ENCODE assay signal across 18 cellular contexts in the genomic region with DNA sequence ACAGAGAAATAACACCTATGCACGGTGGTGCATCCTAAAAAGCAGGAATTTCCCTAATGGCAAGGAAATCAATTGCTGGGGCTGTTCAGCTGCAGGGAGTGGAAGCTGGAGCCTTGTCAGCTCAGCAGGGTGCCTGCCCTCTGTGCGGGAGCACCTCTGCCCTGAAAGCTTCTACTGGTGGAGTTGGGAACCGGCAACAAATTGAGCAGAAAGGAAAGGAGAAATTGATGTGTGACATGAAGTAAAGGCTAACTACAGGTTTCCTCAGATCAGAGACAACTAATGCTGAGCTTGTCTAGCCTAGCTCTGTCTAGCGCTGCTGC. TPM values are rescaled to one million over a fixed set of nuclear protein-coding genes. Genes with fewer than 3 reads are reported as not detected.
DNase-seq lines count a peak whose midpoint lies in the region; FAIRE-seq and TF ChIP-seq lines count a peak whose summit lies in the region.
"Had no signal": no experiment of that assay in that cellular context is flagged by ENCODE, and none has a peak within 500 bp of the region (broad histone marks: within the 10 kb centered on the region; RNA-seq: fewer than 3 reads in every experiment).

No MANE protein-coding gene starts in this region.

- H4K20me1 ChIP-seq in H1 (replicated peaks in 1 of 2; ENCODE audit: control insufficient read depth in 1 of 2, insufficient read depth in 2 of 2, low read length in 2 of 2): no peaks in the 10 kb centered on the region

- peak overlapping the region; percentile 22 to 74 (median 38) for H3K27ac Mint-ChIP-seq in nephron
- H3K27ac Mint-ChIP-seq in activated CD4-positive, alpha-beta T cell treated with anti-CD3 and anti-CD28 coated beads, Interleukin-2, amount 10 ng/mL, durations not matched to agents 24 days and 14 days: no peak overlapping the region
- H3K27ac Mint-ChIP-seq: B cell; CD4-positive, alpha-beta T cell had no signal

- H3K14ac ChIP-seq in H1 (ENCODE audit: insufficient read length): no peak overlapping the region

- TF ChIP-seq POLR2A in H1 (IDR thresholded peaks at IDR 0.05; ENCODE audit: control extremely low read depth in 1 of 2, low read depth in 2 of 2, low read length in 2 of 2): no peak

- H3K36me3 ChIP-seq in H7 (replicated peaks; ENCODE audit: control insufficient read depth, insufficient read depth, low read length): no peaks in the 10 kb centered on the region; the same call in 1 of the 2 replicates
- H3K36me3 ChIP-seq in HUES6 (ENCODE audit: control insufficient read depth, insufficient read depth, low read length): no peaks in the 10 kb centered on the region
- no peaks in the 10 kb centered on the region for H3K36me3 ChIP-seq in H1 (ENCODE audit: control insufficient read depth in 2 of 4, insufficient read depth in 4 of 4, low read length in 3 of 4)
- H3K36me3 ChIP-seq: HAP-1 had no signal

- H3K4me1 Mint-ChIP-seq in nephron: peaks cover 56% of the 10 kb centered on the region
- no peaks in the 10 kb centered on the region for H3K4me1 Mint-ChIP-seq in activated CD4-positive, alpha-beta T cell treated with anti-CD3 and anti-CD28 coated beads, Interleukin-2, amount 10 ng/mL, durations not matched to agents 24 days and 14 days

- no peak overlapping the region for H3K56ac ChIP-seq in H1 (replicated peaks; ENCODE audit: insufficient read length, low read depth, low read length)

- no peak overlapping the region for H4K5ac ChIP-seq in H1 (ENCODE audit: insufficient read length, low read depth, low read length)

- H3K27me3 ChIP-seq in H7 (ENCODE audit: control insufficient read depth, insufficient read depth, low read length) (no peaks in the 10 kb centered on the region), HUES6 (ENCODE audit: control insufficient read depth, insufficient read depth, low read length) (no peaks in the 10 kb centered on the region), H1 (replicated peaks in 1 of 4; ENCODE audit: control insufficient read depth in 3 of 4, extremely low read depth in 1 of 4, insufficient read depth in 3 of 4, low read length in 3 of 4) (no peaks in the 10 kb centered on the region)
- H3K27me3 ChIP-seq: Peyer's patch had no signal

- no peak overlapping the region for H3K9ac ChIP-seq in HUES6 (ENCODE audit: low read length)
- no peak overlapping the region for H3K9ac ChIP-seq in H1 (replicated peaks in 1 of 4; ENCODE audit: extremely low read depth in 1 of 4, low read depth in 3 of 4, low read length in 3 of 4)

- H4K91ac ChIP-seq in H1 (replicated peaks; ENCODE audit: insufficient read length, low read length): no peak overlapping the region

- peaks cover 30% of the 10 kb centered on the region for H3K36me3 Mint-ChIP-seq in nephron (ENCODE audit: low read depth)
- H3K36me3 Mint-ChIP-seq in activated CD4-positive, alpha-beta T cell treated with anti-CD3 and anti-CD28 coated beads, Interleukin-2, amount 10 ng/mL, durations not matched to agents 24 days and 14 days (ENCODE audit: low read depth): peaks cover 8% of the 10 kb centered on the region

- peak overlapping the region; percentile 13 to 24; a peak in 3 of 4 replicates for H3K4me2 ChIP-seq in H1 (ENCODE audit: insufficient read depth in 1 of 2, low read depth in 2 of 2, low read length in 2 of 2)

- peak; percentile 67 for DNase-seq in H7
- DNase-seq in H1 (ENCODE audit: low read depth in 1 of 2, low spot score in 2 of 2): no peak
- no peak for DNase-seq in activated effector memory CD4-positive, alpha-beta T cell treated with anti-CD3 and anti-CD28 coated beads, Interleukin-2, amount 50 U/mL, for 16 hours
- DNase-seq in activated CD4-positive, CD25-positive, alpha-beta regulatory T cell treated with anti-CD3 and anti-CD28 coated beads, Interleukin-2, amount 50 U/mL, for 72 hours: no peak
- DNase-seq in activated CD4-positive, alpha-beta T cell treated with anti-CD3 and anti-CD28 coated beads, Interleukin-2, amount 10 ng/mL, durations not matched to agents 24 days and 14 days: no peak
- DNase-seq in G401 (ENCODE audit: low spot score): no peak
- DNase-seq: ACHN; Calu3; CD4-positive, alpha-beta T cell; NCI-H2171; NCI-H510A treated with DMSO at 0.1 percent for 48 hours; Peyer's patch; Right ventricle myocardium superior had no signal

- H2AK5ac ChIP-seq in H1 (ENCODE audit: low read depth, low read length): no peak overlapping the region

- no peak overlapping the region for H3K4ac ChIP-seq in H1 (replicated peaks; ENCODE audit: insufficient read length, low read depth, low read length)

- no peak overlapping the region for H4K8ac ChIP-seq in H1 (ENCODE audit: extremely low read depth, insufficient read depth, low read length)

- CTCF ChIA-PET in H1 (lab: Charles Lee; ENCODE audit: partially characterized antibody): interaction anchor here (0.7 to 22.5 kb wide), 14 partner anchors 10 to 221 kb away, joined by 3 to 404 read pairs (median 4); no protein-coding TSS in a partner anchor

- H3K4me3 Mint-ChIP-seq in nephron: no peak overlapping the region
- no peak overlapping the region for H3K4me3 Mint-ChIP-seq in activated CD4-positive, alpha-beta T cell treated with anti-CD3 and anti-CD28 coated beads, Interleukin-2, amount 10 ng/mL, durations not matched to agents 24 days and 14 days
- H3K4me3 Mint-ChIP-seq: B cell; CD4-positive, alpha-beta T cell had no signal

- WGBS in H1 (ENCODE audit: extremely low coverage in 1 of 2, insufficient coverage in 1 of 2, insufficient read length in 1 of 2, insufficient replicate concordance in 2 of 2, low coverage in 1 of 2, low lambda C conversion rate in 2 of 2, missing lambda C conversion rate in 1 of 2), 2 experiments: 46% methylated on average over 4 of the region's 4 CpGs; no CpG with 5 or more reads in 1 of the 2 experiments

- no peak overlapping the region for H2BK120ac ChIP-seq in H1 (replicated peaks; ENCODE audit: low read depth, low read length)

- H3K9me3 Mint-ChIP-seq in nephron: no peaks in the 10 kb centered on the region
- no peaks in the 10 kb centered on the region for H3K9me3 Mint-ChIP-seq in activated CD4-positive, alpha-beta T cell treated with anti-CD3 and anti-CD28 coated beads, Interleukin-2, amount 10 ng/mL, durations not matched to agents 24 days and 14 days
- H3K9me3 Mint-ChIP-seq: CD4-positive, alpha-beta T cell had no signal

- no peak overlapping the region for H2AFZ ChIP-seq in H1 (ENCODE audit: low read length)

- in situ Hi-C loops in G401 (cut with HindIII; ENCODE audit: low sequenced_read_pairs): loop anchor here (25.0 kb wide), 1 partner anchor 152 kb away; a partner anchor contains a TSS

- no peak for TF ChIP-seq EP300 in H1 (IDR thresholded peaks at IDR 0.05; ENCODE audit: borderline replicate concordance in 1 of 2, low read depth in 2 of 2, low read length in 2 of 2)

- intact Hi-C loops in activated CD4-positive, alpha-beta T cell treated with anti-CD3 and anti-CD28 coated beads, Interleukin-2, amount 10 ng/mL, durations not matched to agents 24 days and 14 days (cut with micrococcal nuclease): no loop called here

- H3K79me1 ChIP-seq in H1 (ENCODE audit: low read depth, low read length): no peaks in the 10 kb centered on the region

- H3K4me3 ChIP-seq in H7 (ENCODE audit: insufficient read depth, low read depth, low read length): no peak overlapping the region
- 0 out of 2 replicates have a peak overlapping the region, but pooled peaks have one; percentile 6 for H3K4me3 ChIP-seq in HUES6 (ENCODE audit: low read depth, low read length)
- no peak overlapping the region for H3K4me3 ChIP-seq in H1 (ENCODE audit: extremely low read depth in 1 of 4, insufficient read depth in 2 of 4, low read depth in 3 of 4, low read length in 4 of 4)
- H3K4me3 ChIP-seq: HAP-1, K562, Peyer's patch had no signal

- H2BK20ac ChIP-seq in H1 (ENCODE audit: low read length): 0 out of 2 replicates have a peak overlapping the region, but pooled peaks have one; percentile 2

- no peaks in the 10 kb centered on the region for H3K27me3 Mint-ChIP-seq in nephron (ENCODE audit: low read depth)
- no peaks in the 10 kb centered on the region for H3K27me3 Mint-ChIP-seq in activated CD4-positive, alpha-beta T cell treated with anti-CD3 and anti-CD28 coated beads, Interleukin-2, amount 10 ng/mL, durations not matched to agents 24 days and 14 days
- H3K27me3 Mint-ChIP-seq: B cell; CD4-positive, alpha-beta T cell had no signal

- peak overlapping the region; percentile 5 for H3K18ac ChIP-seq in H1 (ENCODE audit: extremely low read depth, low read length)

- H3K27ac ChIP-seq in HUES6 (ENCODE audit: low read depth, low read length) (no peak overlapping the region), H1 (ENCODE audit: low read depth, low read length) (no peak overlapping the region)
- H3K27ac ChIP-seq: Peyer's patch had no signal

- H2BK5ac ChIP-seq in H1 (ENCODE audit: low read depth, low read length): peak overlapping the region; percentile 22; the same call in 1 of the 2 replicates

- no peak overlapping the region for H3K23ac ChIP-seq in H1 (ENCODE audit: insufficient read length)

- TF ChIP-seq CTCF in H1 (IDR thresholded peaks at IDR 0.05; ENCODE audit: control extremely low read depth in 1 of 3, insufficient read depth in 1 of 3, low read depth in 1 of 3, low read length in 3 of 3) (no peak), nephron (IDR thresholded peaks at IDR 0.05; ENCODE audit: unreplicated experiment in 3 of 3) (no peak)

- H2BK15ac ChIP-seq in H1 (ENCODE audit: low read length): no peak overlapping the region; the same call in 1 of the 2 replicates

- no peaks in the 10 kb centered on the region for H3K23me2 ChIP-seq in H1 (ENCODE audit: low read depth, low read length)

- H3K4me1 ChIP-seq in HUES6 (ENCODE audit: control insufficient read depth, insufficient read depth, low read length) (peaks cover 41% of the 10 kb centered on the region), H1 (replicated peaks in 1 of 4; ENCODE audit: control insufficient read depth in 3 of 4, insufficient read depth in 4 of 4, low read length in 3 of 4) (peaks cover 20 to 32% (median 25%) of the 10 kb centered on the region in 4 experiments)
- H3K4me1 ChIP-seq: HAP-1, Peyer's patch had no signal

- H3K79me2 ChIP-seq in H1 (ENCODE audit: control insufficient read depth in 1 of 2, insufficient read depth in 2 of 2, low read length in 2 of 2): no peaks in the 10 kb centered on the region

- no peak for TF ChIP-seq RAD21 in H1 (IDR thresholded peaks at IDR 0.05 in 1 of 2, conservative IDR thresholded peaks at IDR 0.05 in 1 of 2; ENCODE audit: low read depth in 2 of 2, low read length in 2 of 2)

- peak overlapping the region; percentile 1; the same call in 1 of the 2 replicates for H2BK12ac ChIP-seq in H1 (ENCODE audit: low read depth, low read length)

- POLR2A ChIA-PET in H1 (lab: Charles Lee; ENCODE audit: partially characterized antibody): interaction anchor here (0.7 to 1.7 kb wide), 4 partner anchors 9 to 123 kb away, joined by 3 to 5 read pairs (median 3); a partner anchor contains a TSS

- no peaks in the 10 kb centered on the region for H3K9me3 ChIP-seq in HUES6 (ENCODE audit: control insufficient read depth, insufficient read depth, low read depth, low read length)
- no peaks in the 10 kb centered on the region for H3K9me3 ChIP-seq in H1 (ENCODE audit: insufficient read depth in 2 of 2, low read depth in 1 of 2, low read length in 1 of 2)
- H3K9me3 ChIP-seq: HAP-1, Peyer's patch had no signal

- FAIRE-seq in H1 (lab: Jason Lieb, UNC): peak; percentile 60
- FAIRE-seq: K562 had no signal

RNA-seq across cellular contexts. Expression of a gene that starts 48.2 kb away (rescaled TPM):
- total RNA-seq in H7 (2014; rRNA removed; shearing (Covaris generic)): 34.2 and 43.6 TPM in 2 replicates
- 69.9 and 70.8 TPM in 2 replicates for total RNA-seq in H1 (2021; fragmentation: NEBNext Ultra II Directional; extraction: Animal tissue kit (Norgen Biotek cat#: 25700))
- 28.6 and 64.6 TPM in 2 replicates for polyA plus RNA-seq in H1 (2011; rRNA removed)
- polyA plus RNA-seq in H1 (2011; cell fraction: cytosol; rRNA removed): 34.1 TPM
- 270 TPM for polyA plus RNA-seq in H1 (2011; cell fraction: nucleus; rRNA removed)
- polyA plus RNA-seq in H1 (2012, experiment 1 of 2): 45.2 to 64.7 TPM (median 53.7 TPM) in 4 replicates
- polyA plus RNA-seq in H1 (2012, experiment 2 of 2): 36.4 TPM
- polyA plus RNA-seq in H1 (2013, experiment 1 of 2): 88.4 TPM
- 76.5 TPM for polyA plus RNA-seq in H1 (2013, experiment 2 of 2)
- 21.0 and 35.5 TPM in 2 replicates for polyA minus RNA-seq in H1 (2011; rRNA and poly(A)+ RNA removed)
- 60.1 TPM for polyA minus RNA-seq in H1 (2011; cell fraction: cytosol; rRNA and poly(A)+ RNA removed)
- polyA minus RNA-seq in H1 (2011; cell fraction: nucleus; rRNA and poly(A)+ RNA removed): 90.1 TPM
- 154 and 171 TPM in 2 replicates for total RNA-seq in activated CD4-positive, alpha-beta T cell treated with anti-CD3 and anti-CD28 coated beads, Interleukin-2, amount 10 ng/mL, durations not matched to agents 24 days and 14 days
- total RNA-seq in G401 (2014; rRNA removed; shearing (Covaris generic)): 116 and 155 TPM in 2 replicates
